In the genomic region with DNA sequence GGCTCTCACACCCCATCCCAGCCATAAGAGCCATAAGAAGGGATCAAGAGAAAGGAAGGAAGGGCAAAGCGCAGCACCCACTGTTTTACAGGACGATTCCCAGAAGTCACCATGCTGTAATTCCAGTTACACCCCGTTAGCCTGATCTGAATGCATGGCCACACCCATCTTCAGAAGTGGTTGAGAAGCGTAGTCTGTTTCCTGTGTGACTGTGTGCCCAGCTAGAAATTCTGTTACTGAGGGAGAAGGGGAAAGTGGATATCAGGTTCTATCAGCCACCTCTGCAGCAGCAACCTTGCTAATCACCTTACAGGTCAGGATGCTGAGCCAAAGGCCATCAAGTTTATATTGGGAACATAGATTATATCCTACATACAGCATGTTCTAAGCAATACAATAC, we compare ENCODE assay signal across 21 cellular contexts.
DNase-seq lines count a peak whose midpoint lies in the region; ATAC-seq and TF ChIP-seq lines count a peak whose summit lies in the region.
"Had no signal": no experiment of that assay in that cellular context is flagged by ENCODE, and none has a peak within 500 bp of the region (broad histone marks: within the 10 kb centered on the region; RNA-seq: fewer than 3 reads in every experiment).

No MANE protein-coding gene starts in this region.

- H3K4me2 ChIP-seq in DND-41 (ENCODE audit: insufficient read depth, low read length), result no peak overlapping the region
- H3K4me2 ChIP-seq: PC-9 had no signal

- H3K27ac Mint-ChIP-seq in activated CD4-positive, alpha-beta T cell treated with anti-CD3 and anti-CD28 coated beads, Interleukin-2, amount 10 ng/mL, durations not matched to agents 7 days and 5 days, result no peak overlapping the region

- H3K4me1 ChIP-seq in DND-41 (ENCODE audit: insufficient read depth, low read length), result no peaks in the 10 kb centered on the region; the same call in 1 of the 2 replicates
- H3K4me1 ChIP-seq in esophagus muscularis mucosa, result peaks cover 0 to 10% (median 6%) of the 10 kb centered on the region in 4 donors
- H3K4me1 ChIP-seq: BE2C had no signal

- H3K9me3 Mint-ChIP-seq in activated CD4-positive, alpha-beta T cell treated with anti-CD3 and anti-CD28 coated beads, Interleukin-2, amount 10 ng/mL, durations not matched to agents 7 days and 5 days, result no peaks in the 10 kb centered on the region
- H3K9me3 Mint-ChIP-seq: CD4-positive, alpha-beta memory T cell had no signal

- CTCF ChIA-PET in activated CD4-positive, alpha-beta T cell treated with anti-CD3 and anti-CD28 coated beads, Interleukin-2, amount 10 ng/mL, durations not matched to agents 7 days and 5 days (lab: Charles Lee), result no interaction called here

- no peak for TF ChIP-seq POLR2A in esophagus muscularis mucosa (IDR thresholded peaks at IDR 0.05; ENCODE audit: low read depth)

- DNase-seq in activated CD4-positive, alpha-beta T cell treated with anti-CD3 and anti-CD28 coated beads, Interleukin-2, amount 10 ng/mL, durations not matched to agents 7 days and 5 days, result peak; percentile 34
- no peak for DNase-seq in activated CD4-positive, alpha-beta T cell treated with anti-CD3 and anti-CD28 coated beads, Interleukin-2, amount 50 U/mL, for 1 hour
- peak; percentile 10 for DNase-seq in DND-41
- peak; percentile 6 for DNase-seq in NCI-H748 (lab: John Stamatoyannopoulos, UW; ENCODE audit: unreplicated experiment)
- peak; percentile 83 for DNase-seq in esophagus muscularis mucosa (ENCODE audit: extremely low spot score)
- DNase-seq in SIG-M5 (lab: John Stamatoyannopoulos, UW), result no peak
- DNase-seq in NCI-H187 (lab: John Stamatoyannopoulos, UW), result no peak
- DNase-seq: BE2C; CD4-positive, alpha-beta memory T cell; DMS53; GM23248; HCEC 1CT; KBM-7; NCI-H1417; NCI-H1930; NCI-H2171 treated with DMSO at 0.1 percent for 48 hours; NCI-H446; NCI-H774; PC-9 had no signal

- no peaks in the 10 kb centered on the region for H3K36me3 Mint-ChIP-seq in activated CD4-positive, alpha-beta T cell treated with anti-CD3 and anti-CD28 coated beads, Interleukin-2, amount 10 ng/mL, durations not matched to agents 7 days and 5 days (ENCODE audit: low read depth)
- H3K36me3 Mint-ChIP-seq: CD4-positive, alpha-beta memory T cell had no signal

- H3K27me3 Mint-ChIP-seq in activated CD4-positive, alpha-beta T cell treated with anti-CD3 and anti-CD28 coated beads, Interleukin-2, amount 10 ng/mL, durations not matched to agents 7 days and 5 days, result peaks cover 16% of the 10 kb centered on the region

- H3K4me3 Mint-ChIP-seq in activated CD4-positive, alpha-beta T cell treated with anti-CD3 and anti-CD28 coated beads, Interleukin-2, amount 10 ng/mL, durations not matched to agents 7 days and 5 days, result no peak overlapping the region
- H3K4me3 Mint-ChIP-seq: CD4-positive, alpha-beta memory T cell had no signal

- no peak for TF ChIP-seq EP300 in esophagus muscularis mucosa (IDR thresholded peaks at IDR 0.05)

- H4K20me1 ChIP-seq in DND-41 (ENCODE audit: insufficient read depth, low read length), result no peaks in the 10 kb centered on the region; the same call in 1 of the 2 replicates

- TF ChIP-seq CTCF in DND-41 (IDR thresholded peaks at IDR 0.05; ENCODE audit: borderline replicate concordance, extremely low read depth, low read length, poor library complexity, severe bottlenecking), result no peak
- no peak for TF ChIP-seq CTCF in esophagus muscularis mucosa (IDR thresholded peaks at IDR 0.05)

- H3K27ac ChIP-seq in DND-41 (ENCODE audit: low read length) (no peak overlapping the region), esophagus muscularis mucosa (replicated peaks in 1 of 4) (no peak overlapping the region)
- H3K27ac ChIP-seq: GM23248, PC-9, RWPE1 had no signal

- H3K9me3 ChIP-seq in DND-41 (ENCODE audit: insufficient read depth, low read length, severe bottlenecking), result no peaks in the 10 kb centered on the region
- no peaks in the 10 kb centered on the region for H3K9me3 ChIP-seq in esophagus muscularis mucosa
- H3K9me3 ChIP-seq: BE2C had no signal

- 68% methylated on average over 4 of the region's 4 CpGs for WGBS in esophagus muscularis mucosa

- H3K9ac ChIP-seq in DND-41 (ENCODE audit: low read depth, low read length), result no peak overlapping the region
- H3K9ac ChIP-seq: GM23248 had no signal

- H2AFZ ChIP-seq in DND-41 (ENCODE audit: low read depth, low read length), result no peak overlapping the region
- H2AFZ ChIP-seq: GM23248, PC-9 had no signal

- H3K27me3 ChIP-seq in DND-41 (ENCODE audit: insufficient read depth, low read length, poor library complexity) (peaks cover 21% of the 10 kb centered on the region), esophagus muscularis mucosa (peaks cover 0 to 47% (median 0%) of the 10 kb centered on the region in 4 donors)
- H3K27me3 ChIP-seq: BE2C had no signal

- no peaks in the 10 kb centered on the region for H3K36me3 ChIP-seq in DND-41 (ENCODE audit: insufficient read depth, low read length)
- no peaks in the 10 kb centered on the region for H3K36me3 ChIP-seq in esophagus muscularis mucosa
- H3K36me3 ChIP-seq: BE2C had no signal

- no peak overlapping the region for H3K4me3 ChIP-seq in DND-41 (ENCODE audit: low read depth in 1 of 2, low read length in 2 of 2)
- H3K4me3 ChIP-seq in esophagus muscularis mucosa, result no peak overlapping the region
- H3K4me3 ChIP-seq: GM23248, PC-9 had no signal

- POLR2A ChIA-PET in activated CD4-positive, alpha-beta T cell treated with anti-CD3 and anti-CD28 coated beads, Interleukin-2, amount 10 ng/mL, durations not matched to agents 7 days and 5 days (lab: Charles Lee), result no interaction called here

- H3K4me1 Mint-ChIP-seq in activated CD4-positive, alpha-beta T cell treated with anti-CD3 and anti-CD28 coated beads, Interleukin-2, amount 10 ng/mL, durations not matched to agents 7 days and 5 days, result peaks cover 26% of the 10 kb centered on the region

- ATAC-seq in DND-41 (ENCODE audit: insufficient read depth, low read depth) (peak; percentile 68), HG02763 (IDR thresholded peaks at IDR 0.05; ENCODE audit: unreplicated experiment) (no peak)

- intact Hi-C loops in esophagus muscularis mucosa (cut with DNase I), result no loop called here

- no peaks in the 10 kb centered on the region for H3K79me2 ChIP-seq in DND-41 (ENCODE audit: insufficient read depth, low read length)

Comparison
In these comparisons a context has a peak if more than half of its experiments do, and no peak if none do; other contexts are left out.
1. DNase-seq: peak in activated CD4-positive, alpha-beta T cell treated with anti-CD3 and anti-CD28 coated beads, Interleukin-2, amount 10 ng/mL, durations not matched to agents 7 days and 5 days (single experiment), DND-41 (single experiment), NCI-H748 (single experiment) and esophagus muscularis mucosa (single experiment); none in activated CD4-positive, alpha-beta T cell treated with anti-CD3 and anti-CD28 coated beads, Interleukin-2, amount 50 U/mL, for 1 hour (single experiment), SIG-M5 (single experiment) and NCI-H187 (0 of 2).